ENCODE assay signal across 14 cellular contexts in genomic region chr5:32600057-32600622, GRCh38. TPM values are rescaled to one million over a fixed set of nuclear protein-coding genes. Genes with fewer than 3 reads are reported as not detected.
DNase-seq lines count a peak whose midpoint lies in the region; ATAC-seq and TF ChIP-seq lines count a peak whose summit lies in the region.
"Had no signal": no experiment of that assay in that cellular context is flagged by ENCODE, and none has a peak within 500 bp of the region (broad histone marks: within the 10 kb centered on the region; RNA-seq: fewer than 3 reads in every experiment).

No MANE protein-coding gene starts in this region.

- 72% methylated on average over 4 of the region's 4 CpGs for WGBS in hepatocyte (ENCODE audit: low lambda C conversion rate, missing lambda C conversion rate)

- no peak overlapping the region for H3K27ac Mint-ChIP-seq in activated CD4-positive, alpha-beta T cell treated with anti-CD3 and anti-CD28 coated beads, Interleukin-2, amount 10 ng/mL, durations not matched to agents 7 days and 5 days
- H3K27ac Mint-ChIP-seq: activated CD8-positive, alpha-beta T cell treated with anti-CD3 and anti-CD28 coated beads, Interleukin-2, amount 10 ng/mL, durations not matched to agents 7 days and 5 days had no signal

- no peak for TF ChIP-seq CTCF in cardiac fibroblast (IDR thresholded peaks at IDR 0.05; ENCODE audit: low read depth, low read length)
- TF ChIP-seq CTCF in hepatocyte (IDR thresholded peaks at IDR 0.05; ENCODE audit: poor library complexity): no peak

- CTCF ChIA-PET in activated CD4-positive, alpha-beta T cell treated with anti-CD3 and anti-CD28 coated beads, Interleukin-2, amount 10 ng/mL, durations not matched to agents 7 days and 5 days (lab: Charles Lee): interaction anchor here (0.9 to 1.4 kb wide), 2 partner anchors 10 kb away, joined by 3 to 6 read pairs; no protein-coding TSS in a partner anchor

- no peak overlapping the region for H3K4me3 Mint-ChIP-seq in activated CD4-positive, alpha-beta T cell treated with anti-CD3 and anti-CD28 coated beads, Interleukin-2, amount 10 ng/mL, durations not matched to agents 7 days and 5 days
- H3K4me3 Mint-ChIP-seq: activated CD8-positive, alpha-beta T cell treated with anti-CD3 and anti-CD28 coated beads, Interleukin-2, amount 10 ng/mL, durations not matched to agents 7 days and 5 days had no signal

- peaks cover 3% of the 10 kb centered on the region for H3K4me1 ChIP-seq in hepatocyte (ENCODE audit: insufficient read depth)
- H3K4me1 ChIP-seq: BE2C had no signal

- no peaks in the 10 kb centered on the region for H3K27me3 Mint-ChIP-seq in activated CD4-positive, alpha-beta T cell treated with anti-CD3 and anti-CD28 coated beads, Interleukin-2, amount 10 ng/mL, durations not matched to agents 7 days and 5 days

- H3K4me2 ChIP-seq in hepatocyte: no peak overlapping the region

- no peak for DNase-seq in Right ventricle myocardium inferior (ENCODE audit: missing footprints)
- no peak for DNase-seq in cardiac septum (ENCODE audit: low spot score)
- peak; percentile 75 to 87 for DNase-seq in cardiac fibroblast (ENCODE audit: low read depth in 2 of 2)
- peak; percentile 12 for DNase-seq in hepatocyte (ENCODE audit: low spot score)
- DNase-seq in NCI-H1092 (lab: John Stamatoyannopoulos, UW): no peak
- DNase-seq in activated CD4-positive, alpha-beta T cell treated with anti-CD3 and anti-CD28 coated beads, Interleukin-2, amount 10 ng/mL, durations not matched to agents 7 days and 5 days: no peak
- no peak for DNase-seq in NOMO-1 treated with DMSO at 0.1 percent for 48 hours (lab: John Stamatoyannopoulos, UW; ENCODE audit: unreplicated experiment)
- DNase-seq: activated CD8-positive, alpha-beta T cell treated with anti-CD3 and anti-CD28 coated beads, Interleukin-2, amount 10 ng/mL, durations not matched to agents 7 days and 5 days; BE2C; cerebellar nuclear complex; NCI-H187; stimulated activated CD8-positive, alpha-beta memory T cell treated with anti-CD3 and anti-CD28 coated beads, Interleukin-4, amount 100 ng/mL, for 48 hours had no signal

- H3K36me3 ChIP-seq in hepatocyte (replicated peaks; ENCODE audit: insufficient read depth, low read depth): no peaks in the 10 kb centered on the region

- intact Hi-C loops in Right ventricle myocardium inferior (cut with DNase I) (no loop called here), cardiac septum (cut with DNase I) (no loop called here)

- H3K79me2 ChIP-seq in hepatocyte: peaks cover 46% of the 10 kb centered on the region

- H3K4me3 ChIP-seq in cardiac fibroblast (replicated peaks in 1 of 2; ENCODE audit: low read depth in 2 of 2, low read length in 2 of 2) (no peak overlapping the region), hepatocyte (no peak overlapping the region)
- H3K4me3 ChIP-seq: GM12878 had no signal

- peak overlapping the region; percentile 33 for H3K27ac ChIP-seq in hepatocyte

- peaks cover 45% of the 10 kb centered on the region for H4K20me1 ChIP-seq in hepatocyte (ENCODE audit: insufficient read depth, poor library complexity, severe bottlenecking)

- no peaks in the 10 kb centered on the region for H3K9me2 ChIP-seq in hepatocyte (replicated peaks; ENCODE audit: insufficient read depth)

- H3K36me3 Mint-ChIP-seq in activated CD4-positive, alpha-beta T cell treated with anti-CD3 and anti-CD28 coated beads, Interleukin-2, amount 10 ng/mL, durations not matched to agents 7 days and 5 days (ENCODE audit: low read depth): peaks cover 75% of the 10 kb centered on the region

- no peak overlapping the region for H2AFZ ChIP-seq in hepatocyte

- no peaks in the 10 kb centered on the region for H3K27me3 ChIP-seq in hepatocyte
- H3K27me3 ChIP-seq: BE2C had no signal

- no peaks in the 10 kb centered on the region for H3K9me3 Mint-ChIP-seq in activated CD4-positive, alpha-beta T cell treated with anti-CD3 and anti-CD28 coated beads, Interleukin-2, amount 10 ng/mL, durations not matched to agents 7 days and 5 days

- POLR2A ChIA-PET in activated CD4-positive, alpha-beta T cell treated with anti-CD3 and anti-CD28 coated beads, Interleukin-2, amount 10 ng/mL, durations not matched to agents 7 days and 5 days (lab: Charles Lee): no interaction called here

- H3K4me1 Mint-ChIP-seq in activated CD4-positive, alpha-beta T cell treated with anti-CD3 and anti-CD28 coated beads, Interleukin-2, amount 10 ng/mL, durations not matched to agents 7 days and 5 days: peaks cover 53% of the 10 kb centered on the region

- ATAC-seq in Right ventricle myocardium inferior (peak; percentile 87), GM19328 (IDR thresholded peaks at IDR 0.05; ENCODE audit: unreplicated experiment) (no peak)
- ATAC-seq: activated CD8-positive, alpha-beta T cell treated with anti-CD3 and anti-CD28 coated beads, Interleukin-2, amount 10 ng/mL, durations not matched to agents 7 days and 5 days; GM12878 had no signal

- H3K9me3 ChIP-seq in hepatocyte (ENCODE audit: low read depth): no peaks in the 10 kb centered on the region
- H3K9me3 ChIP-seq: BE2C had no signal

RNA-seq across cellular contexts. Expression of gene SUB1, which starts 14.8 kb away (rescaled TPM):
- total RNA-seq in Right ventricle myocardium inferior (187 TPM), cardiac septum (180 TPM), hepatocyte (340 and 347 TPM in 2 replicates)
- 394 and 419 TPM in 2 replicates for polyA plus RNA-seq in hepatocyte
- 100 to 1,000 TPM; 430 to 446 TPM for total RNA-seq in activated CD4-positive, alpha-beta T cell treated with anti-CD3 and anti-CD28 coated beads, Interleukin-2, amount 10 ng/mL, durations not matched to agents 7 days and 5 days

Comparison
In these comparisons a context has a peak if more than half of its experiments do, and no peak if none do; other contexts are left out.
1. DNase-seq: peak in cardiac fibroblast (2 of 2) and hepatocyte (single experiment); none in Right ventricle myocardium inferior (single experiment), cardiac septum (single experiment), NCI-H1092 (single experiment), activated CD4-positive, alpha-beta T cell treated with anti-CD3 and anti-CD28 coated beads, Interleukin-2, amount 10 ng/mL, durations not matched to agents 7 days and 5 days (single experiment) and NOMO-1 treated with DMSO at 0.1 percent for 48 hours (single experiment).